In genomic region chr1:46284597-46285564, GRCh38 we compare ENCODE assay signal across 15 cellular contexts. TPM values are rescaled to one million over a fixed set of nuclear protein-coding genes. Genes with fewer than 3 reads are reported as not detected.
A peak's percentile ranks its signal among the peaks of the same experiment; 100 is the strongest.
DNase-seq lines count a peak whose midpoint lies in the region; ATAC-seq lines count a peak whose summit lies in the region.
"Had no signal": no experiment of that assay in that cellular context is flagged by ENCODE, and none has a peak within 500 bp of the region (broad histone marks: within the 10 kb centered on the region; RNA-seq: fewer than 3 reads in every experiment).

No MANE protein-coding gene starts in this region.

- no peak for DNase-seq in activated CD4-positive, alpha-beta T cell treated with anti-CD3 and anti-CD28 coated beads for 36 hours
- DNase-seq in activated CD4-positive, alpha-beta T cell treated with anti-CD3 and anti-CD28 coated beads for 4 hours, result no peak
- no peak for DNase-seq in activated naive CD8-positive, alpha-beta T cell treated with anti-CD3 and anti-CD28 coated beads, Interleukin-2, amount 10 ng/mL, durations not matched to agents 7 days and 5 days
- DNase-seq in myocyte (ENCODE audit: low read depth), result peak; percentile 41
- DNase-seq in kidney glomerular epithelial cell (lab: John Stamatoyannopoulos, UW), result no peak
- DNase-seq: foreskin melanocyte, left colon, NCI-H146, T-helper 9 cell had no signal

- H3K36me3 ChIP-seq in KOPT-K1 (ENCODE audit: insufficient read depth, low read length), result peaks cover 80% of the 10 kb centered on the region

- ATAC-seq in activated CD4-positive, alpha-beta T cell treated with anti-CD3 and anti-CD28 coated beads for 36 hours, result no peak
- ATAC-seq in activated naive CD8-positive, alpha-beta T cell treated with anti-CD3 and anti-CD28 coated beads, Interleukin-2, amount 10 ng/mL, durations not matched to agents 7 days and 5 days (ENCODE audit: low read depth), result no peak
- no peak for ATAC-seq in HG03196 (IDR thresholded peaks at IDR 0.05; ENCODE audit: unreplicated experiment)
- ATAC-seq in GM21528 (IDR thresholded peaks at IDR 0.05; ENCODE audit: low FRiP score, unreplicated experiment), result no peak
- ATAC-seq: left colon had no signal

- H3K4me1 Mint-ChIP-seq in activated CD4-positive, alpha-beta T cell treated with anti-CD3 and anti-CD28 coated beads for 36 hours, result peaks cover 21% of the 10 kb centered on the region
- H3K4me1 Mint-ChIP-seq in activated naive CD8-positive, alpha-beta T cell treated with anti-CD3 and anti-CD28 coated beads, Interleukin-2, amount 10 ng/mL, durations not matched to agents 7 days and 5 days, result peaks cover 35% of the 10 kb centered on the region

- CTCF ChIA-PET in activated CD4-positive, alpha-beta T cell treated with anti-CD3 and anti-CD28 coated beads for 36 hours (lab: Charles Lee), result interaction anchor here (0.6 to 1.7 kb wide), 6 partner anchors 10 to 1027 kb away, joined by 3 to 7 read pairs (median 4); no protein-coding TSS in a partner anchor

- no peaks in the 10 kb centered on the region for H3K9me3 Mint-ChIP-seq in activated CD4-positive, alpha-beta T cell treated with anti-CD3 and anti-CD28 coated beads for 36 hours (ENCODE audit: low read depth)
- H3K9me3 Mint-ChIP-seq in activated naive CD8-positive, alpha-beta T cell treated with anti-CD3 and anti-CD28 coated beads, Interleukin-2, amount 10 ng/mL, durations not matched to agents 7 days and 5 days, result no peaks in the 10 kb centered on the region
- H3K9me3 Mint-ChIP-seq: activated T-helper 1 cell treated with anti-CD3 and anti-CD28 coated beads, Interleukin-12 subunit alpha, Interleukin-12 subunit beta, Interleukin-2, Interleukin-4 antibody, amounts not matched to agents 30 ng/mL and 10 ng/mL and 1 ng/mL, durations not matched to agents 14 hours and 24 hours and 36 hours; nephron had no signal

- intact Hi-C loops in activated CD4-positive, alpha-beta T cell treated with anti-CD3 and anti-CD28 coated beads for 36 hours (cut with DNase I, micrococcal nuclease), result loop anchor here in 1 of 2 experiments (5.0 kb wide), 1 partner anchor 57 kb away; the partner anchor contains the start of gene NSUN4

- H3K36me3 Mint-ChIP-seq in activated CD4-positive, alpha-beta T cell treated with anti-CD3 and anti-CD28 coated beads for 36 hours (ENCODE audit: low read depth), result peaks cover 51% of the 10 kb centered on the region
- H3K36me3 Mint-ChIP-seq in activated naive CD8-positive, alpha-beta T cell treated with anti-CD3 and anti-CD28 coated beads, Interleukin-2, amount 10 ng/mL, durations not matched to agents 7 days and 5 days, result peaks cover 41% of the 10 kb centered on the region

- POLR2A ChIA-PET in activated CD4-positive, alpha-beta T cell treated with anti-CD3 and anti-CD28 coated beads for 36 hours (lab: Charles Lee), result interaction anchor here (0.9 to 2.4 kb wide), 5 partner anchors 10 to 40 kb away, joined by 3 to 10 read pairs (median 3); partner anchors contain the start of gene LRRC41
- POLR2A ChIA-PET in activated naive CD8-positive, alpha-beta T cell treated with anti-CD3 and anti-CD28 coated beads, Interleukin-2, amount 10 ng/mL, durations not matched to agents 7 days and 5 days (lab: Charles Lee), result interaction anchor here (0.9 to 3.1 kb wide), 5 partner anchors 8 to 63 kb away, joined by 3 to 21 read pairs (median 9); partner anchors contain the start of genes LRRC41, RAD54L and UQCRH

- H3K27me3 Mint-ChIP-seq in activated CD4-positive, alpha-beta T cell treated with anti-CD3 and anti-CD28 coated beads for 36 hours, result no peaks in the 10 kb centered on the region
- no peaks in the 10 kb centered on the region for H3K27me3 Mint-ChIP-seq in activated naive CD8-positive, alpha-beta T cell treated with anti-CD3 and anti-CD28 coated beads, Interleukin-2, amount 10 ng/mL, durations not matched to agents 7 days and 5 days

- H3K4me3 Mint-ChIP-seq in activated CD4-positive, alpha-beta T cell treated with anti-CD3 and anti-CD28 coated beads for 36 hours, result no peak overlapping the region
- no peak overlapping the region for H3K4me3 Mint-ChIP-seq in activated naive CD8-positive, alpha-beta T cell treated with anti-CD3 and anti-CD28 coated beads, Interleukin-2, amount 10 ng/mL, durations not matched to agents 7 days and 5 days
- H3K4me3 Mint-ChIP-seq: activated T-helper 1 cell treated with anti-CD3 and anti-CD28 coated beads, Interleukin-12 subunit alpha, Interleukin-12 subunit beta, Interleukin-2, Interleukin-4 antibody, amounts not matched to agents 30 ng/mL and 10 ng/mL and 1 ng/mL, durations not matched to agents 14 hours and 24 hours and 36 hours; nephron had no signal

- H3K27ac ChIP-seq in KOPT-K1 (ENCODE audit: low read depth, low read length, poor library complexity, severe bottlenecking), result peak overlapping the region; percentile 73
- H3K27ac ChIP-seq: PC-9 had no signal

- peak overlapping the region; percentile 83 for H3K27ac Mint-ChIP-seq in activated CD4-positive, alpha-beta T cell treated with anti-CD3 and anti-CD28 coated beads for 36 hours
- H3K27ac Mint-ChIP-seq in activated naive CD8-positive, alpha-beta T cell treated with anti-CD3 and anti-CD28 coated beads, Interleukin-2, amount 10 ng/mL, durations not matched to agents 7 days and 5 days, result peak overlapping the region; percentile 89

- no peaks in the 10 kb centered on the region for H3K9me3 ChIP-seq in KOPT-K1 (ENCODE audit: insufficient read depth, low read length, poor library complexity, severe bottlenecking)

RNA-seq across cellular contexts. Expression of gene LRRC41, which starts 18.5 kb away (rescaled TPM):
- total RNA-seq in activated CD4-positive, alpha-beta T cell treated with anti-CD3 and anti-CD28 coated beads for 36 hours, result 10 to 100 TPM; 33.4 to 34.7 TPM
- total RNA-seq in activated naive CD8-positive, alpha-beta T cell treated with anti-CD3 and anti-CD28 coated beads, Interleukin-2, amount 10 ng/mL, durations not matched to agents 7 days and 5 days, result 10 to 100 TPM; 36.8 to 38.8 TPM
- total RNA-seq in myocyte, result 97.9 and 104 TPM in 2 replicates
- polyA plus RNA-seq in myocyte (2012), result 58.6 TPM

RNA-seq across cellular contexts. Expression of gene UQCRH, which starts 18.6 kb away (rescaled TPM):
- 100 to 1,000 TPM; 258 to 391 TPM for total RNA-seq in activated CD4-positive, alpha-beta T cell treated with anti-CD3 and anti-CD28 coated beads for 36 hours
- total RNA-seq in activated naive CD8-positive, alpha-beta T cell treated with anti-CD3 and anti-CD28 coated beads, Interleukin-2, amount 10 ng/mL, durations not matched to agents 7 days and 5 days, result 100 to 1,000 TPM; 250 to 260 TPM
- 345 and 386 TPM in 2 replicates for total RNA-seq in myocyte
- polyA plus RNA-seq in myocyte (2012), result 394 TPM

RNA-seq across cellular contexts. Expression of gene RAD54L, which starts 37.3 kb away (rescaled TPM):
- total RNA-seq in activated CD4-positive, alpha-beta T cell treated with anti-CD3 and anti-CD28 coated beads for 36 hours, result 10 to 100 TPM; 64.2 to 73.4 TPM
- total RNA-seq in activated naive CD8-positive, alpha-beta T cell treated with anti-CD3 and anti-CD28 coated beads, Interleukin-2, amount 10 ng/mL, durations not matched to agents 7 days and 5 days, result 10 to 100 TPM; 47.9 to 50.8 TPM
- total RNA-seq in myocyte, result 0.52 and 0.59 TPM in 2 replicates
- 0.30 TPM for polyA plus RNA-seq in myocyte (2012)

RNA-seq across cellular contexts. Expression of gene NSUN4, which starts 55.7 kb away (rescaled TPM):
- total RNA-seq in activated CD4-positive, alpha-beta T cell treated with anti-CD3 and anti-CD28 coated beads for 36 hours, result 10 to 100 TPM; 26.1 to 31.3 TPM
- 10 to 100 TPM; 23.2 to 24.9 TPM for total RNA-seq in activated naive CD8-positive, alpha-beta T cell treated with anti-CD3 and anti-CD28 coated beads, Interleukin-2, amount 10 ng/mL, durations not matched to agents 7 days and 5 days
- total RNA-seq in myocyte, result 11.3 and 12.3 TPM in 2 replicates
- 15.5 TPM for polyA plus RNA-seq in myocyte (2012)

Comparison
In these comparisons a context has a peak if more than half of its experiments do, and no peak if none do; other contexts are left out.
1. RNA of gene RAD54L, which starts 37.3 kb away (total RNA-seq): 64.2 to 73.4 TPM in activated CD4-positive, alpha-beta T cell treated with anti-CD3 and anti-CD28 coated beads for 36 hours and 47.9 to 50.8 TPM in activated naive CD8-positive, alpha-beta T cell treated with anti-CD3 and anti-CD28 coated beads, Interleukin-2, amount 10 ng/mL, durations not matched to agents 7 days and 5 days; 0.52 to 0.59 TPM in myocyte; every median in the first group is over 10 times any median in the second.